Comparison of ENCODE assay signal across 19 cellular contexts in genomic region chr14:23882884-23883283, GRCh38.
A peak's percentile ranks its signal among the peaks of the same experiment; 100 is the strongest.
DNase-seq lines count a peak whose midpoint lies in the region; ATAC-seq, FAIRE-seq and TF ChIP-seq lines count a peak whose summit lies in the region.
"Had no signal": no experiment of that assay in that cellular context is flagged by ENCODE, and none has a peak within 500 bp of the region (broad histone marks: within the 10 kb centered on the region; RNA-seq: fewer than 3 reads in every experiment).

No MANE protein-coding gene starts in this region.

- no peak overlapping the region for H3K23ac ChIP-seq in neuronal stem cell (ENCODE audit: low read depth, low read length, poor library complexity)

- H2AFZ ChIP-seq in astrocyte (ENCODE audit: low read depth, low read length) (no peak overlapping the region), neuronal stem cell (ENCODE audit: low read length) (peak overlapping the region; percentile 77)

- no peak for TF ChIP-seq POLR2A in body of pancreas (IDR thresholded peaks at IDR 0.05)

- H3K4me1 ChIP-seq in astrocyte (ENCODE audit: insufficient read depth, low read length) (no peaks in the 10 kb centered on the region), neuronal stem cell (ENCODE audit: control insufficient read depth in 2 of 2, insufficient read depth in 1 of 2, low read depth in 1 of 2, low read length in 2 of 2) (peaks cover 0 to 14% of the 10 kb centered on the region in 2 donors), body of pancreas (peaks cover 20% of the 10 kb centered on the region)

- no peak overlapping the region for H2BK15ac ChIP-seq in neuronal stem cell (ENCODE audit: low read length)

- peaks cover 2% of the 10 kb centered on the region for H3K27me3 ChIP-seq in astrocyte (ENCODE audit: insufficient read depth, low read length)
- H3K27me3 ChIP-seq in neuronal stem cell (ENCODE audit: control insufficient read depth in 3 of 3, insufficient read depth in 3 of 3, low read depth in 1 of 3, low read length in 3 of 3): no peaks in the 10 kb centered on the region
- no peaks in the 10 kb centered on the region for H3K27me3 ChIP-seq in body of pancreas

- H3K9ac ChIP-seq in astrocyte (ENCODE audit: low read length): no peak overlapping the region
- no peak overlapping the region for H3K9ac ChIP-seq in neuronal stem cell (ENCODE audit: low read depth, low read length, poor library complexity)
- H3K9ac ChIP-seq: KMS-11 had no signal

- no peak for TF ChIP-seq CTCF in astrocyte (IDR thresholded peaks at IDR 0.05; ENCODE audit: insufficient read depth, low read depth, low read length)
- no peak for TF ChIP-seq CTCF in body of pancreas (IDR thresholded peaks at IDR 0.05)

- H3K27me3 Mint-ChIP-seq in astrocyte (ENCODE audit: low read depth, unreplicated experiment): no peaks in the 10 kb centered on the region

- no peak overlapping the region for H4K8ac ChIP-seq in neuronal stem cell (ENCODE audit: low read depth, low read length)

- ATAC-seq in HG02885 (IDR thresholded peaks at IDR 0.05; ENCODE audit: poor library complexity, unreplicated experiment): peak; percentile 46
- ATAC-seq in HG02938 (IDR thresholded peaks at IDR 0.05; ENCODE audit: unreplicated experiment): no peak
- no peak for ATAC-seq in body of pancreas
- ATAC-seq: GM23338 had no signal

- no peak overlapping the region for H3K14ac ChIP-seq in neuronal stem cell (ENCODE audit: low read length)

- H2BK12ac ChIP-seq in neuronal stem cell (ENCODE audit: low read length): no peak overlapping the region

- no peaks in the 10 kb centered on the region for H3K36me3 Mint-ChIP-seq in astrocyte (ENCODE audit: low read depth, unreplicated experiment)

- no peak for DNase-seq in astrocyte (ENCODE audit: low read depth)
- DNase-seq in germinal center (ENCODE audit: low spot score): peak; percentile 3
- DNase-seq in neuronal stem cell (ENCODE audit: low spot score): no peak
- no peak for DNase-seq in AG08395 (ENCODE audit: low spot score)
- DNase-seq in body of pancreas: no peak
- DNase-seq: ACHN; AML-193; Caco-2; CD4-positive, alpha-beta T cell; DMS79 treated with DMSO at 0.1 percent for 48 hours; HCEC 1CT had no signal

- H2BK5ac ChIP-seq in neuronal stem cell (ENCODE audit: low read length): no peak overlapping the region

- H2AK5ac ChIP-seq in neuronal stem cell (ENCODE audit: low read depth, low read length): no peak overlapping the region

- no peaks in the 10 kb centered on the region for H4K20me1 ChIP-seq in astrocyte (ENCODE audit: insufficient read depth, low read length)

- H3K79me1 ChIP-seq in neuronal stem cell (ENCODE audit: low read depth, low read length): no peaks in the 10 kb centered on the region

- no peak overlapping the region for H3K4me3 ChIP-seq in astrocyte (ENCODE audit: insufficient read depth, low read depth, low read length)
- H3K4me3 ChIP-seq in neuronal stem cell (ENCODE audit: low read length in 2 of 2): no peak overlapping the region
- no peak overlapping the region for H3K4me3 ChIP-seq in body of pancreas
- H3K4me3 ChIP-seq: GM23338 had no signal

- H3K4me1 Mint-ChIP-seq in astrocyte (ENCODE audit: low read depth, unreplicated experiment): peaks cover 18% of the 10 kb centered on the region

- WGBS in neuronal stem cell (ENCODE audit: extremely low coverage in 2 of 2, insufficient read length in 2 of 2, insufficient replicate concordance in 1 of 2), 2 donors: no CpG with 5 or more reads among the region's 3 CpGs
- 71 to 74% methylated on average over 3 of the region's 3 CpGs for WGBS in body of pancreas, 2 donors

- intact Hi-C loops in body of pancreas (cut with DNase I): no loop called here

- H3K79me2 ChIP-seq in astrocyte (ENCODE audit: insufficient read depth, low read length): no peaks in the 10 kb centered on the region

- peak overlapping the region; percentile 17 for H3K27ac Mint-ChIP-seq in astrocyte (ENCODE audit: unreplicated experiment)
- H3K27ac Mint-ChIP-seq: CD4-positive, alpha-beta T cell; GM23338 had no signal

- H3K9me3 Mint-ChIP-seq in astrocyte (ENCODE audit: unreplicated experiment): peaks cover 3% of the 10 kb centered on the region

- H3K9me3 ChIP-seq in astrocyte (ENCODE audit: insufficient read depth, low read depth, low read length) (no peaks in the 10 kb centered on the region), neuronal stem cell (replicated peaks in 1 of 2; ENCODE audit: control insufficient read depth in 2 of 2, insufficient read depth in 1 of 2, low read depth in 1 of 2, low read length in 2 of 2) (no peaks in the 10 kb centered on the region), body of pancreas (no peaks in the 10 kb centered on the region)

- H2BK120ac ChIP-seq in neuronal stem cell (ENCODE audit: low read depth, low read length): no peak overlapping the region

- no peak overlapping the region for H3K27ac ChIP-seq in astrocyte (ENCODE audit: low read depth, low read length)
- H3K27ac ChIP-seq in neuronal stem cell (replicated peaks; ENCODE audit: low read length): no peak overlapping the region
- H3K27ac ChIP-seq in body of pancreas: no peak overlapping the region
- H3K27ac ChIP-seq: C4-2B, KMS-11 had no signal

- FAIRE-seq in astrocyte (lab: Jason Lieb, UNC): no peak
- FAIRE-seq: GM12892, GM18507, H54 had no signal

- H4K91ac ChIP-seq in neuronal stem cell (ENCODE audit: low read depth, low read length, poor library complexity): no peak overlapping the region

- H3K18ac ChIP-seq in neuronal stem cell (ENCODE audit: low read length): no peak overlapping the region

- no peak overlapping the region for H3K4ac ChIP-seq in neuronal stem cell (ENCODE audit: low read length)

- H3K4me3 Mint-ChIP-seq in astrocyte (ENCODE audit: unreplicated experiment): no peak overlapping the region
- H3K4me3 Mint-ChIP-seq: CD4-positive, alpha-beta T cell; GM23338 had no signal

- H3K4me2 ChIP-seq in astrocyte (ENCODE audit: low read length) (no peak overlapping the region), neuronal stem cell (ENCODE audit: insufficient read depth, low read length, poor library complexity, severe bottlenecking) (no peak overlapping the region)
- H3K4me2 ChIP-seq: GM23338, KMS-11 had no signal

- H3K36me3 ChIP-seq in astrocyte (ENCODE audit: insufficient read depth, low read length): no peaks in the 10 kb centered on the region
- H3K36me3 ChIP-seq in neuronal stem cell (replicated peaks in 1 of 2; ENCODE audit: control insufficient read depth in 2 of 2, insufficient read depth in 2 of 2, low read length in 2 of 2): no peaks in the 10 kb centered on the region
- no peaks in the 10 kb centered on the region for H3K36me3 ChIP-seq in body of pancreas (replicated peaks in 1 of 2; ENCODE audit: insufficient read depth in 1 of 2, low read depth in 2 of 2)
